ENCODE assay signal across 2 cellular contexts in genomic region chr2:233834378-233834777, GRCh38.
A peak's percentile ranks its signal among the peaks of the same experiment; 100 is the strongest.
TF ChIP-seq lines count a peak whose summit lies in the region.

No MANE protein-coding gene starts in this region.

TF ChIP-seq in A549, 52 proteins besides CTCF, POLR2A, EP300 and RAD21:
- TF ChIP-seq EHF (CRISPR knock-in tag; IDR thresholded peaks at IDR 0.05) (no peak), POLR2AphosphoS2 (conservative IDR thresholded peaks at IDR 0.05; ENCODE audit: low read length) (no peak), JUNB (IDR thresholded peaks at IDR 0.05) (no peak), JUN (IDR thresholded peaks at IDR 0.05) (peak in 1 of 2 experiments; percentile 6; a peak in 1 of 5 replicates), MAFK (IDR thresholded peaks at IDR 0.05; ENCODE audit: partially characterized antibody) (no peak), KDM5A (IDR thresholded peaks at IDR 0.05) (no peak), RNF2 (IDR thresholded peaks at IDR 0.05; ENCODE audit: borderline replicate concordance, low read depth) (no peak), TP53 (CRISPR knock-in tag; IDR thresholded peaks at IDR 0.05) (no peak), HOXA7 (CRISPR knock-in tag; IDR thresholded peaks at IDR 0.05) (0 out of 2 replicates have a peak, but pooled peaks have one; percentile 47), CBX8 (IDR thresholded peaks at IDR 0.05) (no peak), HOXB13 (CRISPR knock-in tag; IDR thresholded peaks at IDR 0.05; ENCODE audit: low read depth) (no peak), SMC3 (IDR thresholded peaks at IDR 0.05) (no peak), HES2 (IDR thresholded peaks at IDR 0.05) (no peak)

TF ChIP-seq in HepG2, 621 proteins besides CTCF, POLR2A, EP300 and RAD21:
- TF ChIP-seq ZNF337 (CRISPR knock-in tag; IDR thresholded peaks at IDR 0.05; ENCODE audit: borderline replicate concordance, low read depth) (no peak), REXO4 (CRISPR knock-in tag; IDR thresholded peaks at IDR 0.05; ENCODE audit: borderline replicate concordance) (no peak), ZNF879 (CRISPR knock-in tag; IDR thresholded peaks at IDR 0.05) (no peak), IKZF4 (CRISPR knock-in tag; IDR thresholded peaks at IDR 0.05; ENCODE audit: borderline replicate concordance, low read depth, not compliant biosample characterization) (no peak), ZNF546 (CRISPR knock-in tag; conservative IDR thresholded peaks at IDR 0.05) (no peak), ZNF260 (CRISPR knock-in tag; IDR thresholded peaks at IDR 0.05; ENCODE audit: borderline replicate concordance, low read depth) (no peak), ZNF713 (CRISPR knock-in tag; IDR thresholded peaks at IDR 0.05) (no peak), GTF2F1 (IDR thresholded peaks at IDR 0.05; ENCODE audit: low read length) (no peak), PITX1 (CRISPR knock-in tag; IDR thresholded peaks at IDR 0.05) (no peak), KLF12 (CRISPR knock-in tag; IDR thresholded peaks at IDR 0.05; ENCODE audit: borderline replicate concordance) (no peak), SKI (IDR thresholded peaks at IDR 0.05; ENCODE audit: partially characterized antibody) (no peak), CENPX (CRISPR knock-in tag; IDR thresholded peaks at IDR 0.05) (no peak), ZNF549 (CRISPR knock-in tag; IDR thresholded peaks at IDR 0.05) (no peak), KMT2B (CRISPR knock-in tag; IDR thresholded peaks at IDR 0.05) (no peak), AKNA (CRISPR knock-in tag; IDR thresholded peaks at IDR 0.05; ENCODE audit: borderline replicate concordance) (no peak), ZXDC (CRISPR knock-in tag; IDR thresholded peaks at IDR 0.05) (no peak)
- TF ChIP-seq, protein P1, sequence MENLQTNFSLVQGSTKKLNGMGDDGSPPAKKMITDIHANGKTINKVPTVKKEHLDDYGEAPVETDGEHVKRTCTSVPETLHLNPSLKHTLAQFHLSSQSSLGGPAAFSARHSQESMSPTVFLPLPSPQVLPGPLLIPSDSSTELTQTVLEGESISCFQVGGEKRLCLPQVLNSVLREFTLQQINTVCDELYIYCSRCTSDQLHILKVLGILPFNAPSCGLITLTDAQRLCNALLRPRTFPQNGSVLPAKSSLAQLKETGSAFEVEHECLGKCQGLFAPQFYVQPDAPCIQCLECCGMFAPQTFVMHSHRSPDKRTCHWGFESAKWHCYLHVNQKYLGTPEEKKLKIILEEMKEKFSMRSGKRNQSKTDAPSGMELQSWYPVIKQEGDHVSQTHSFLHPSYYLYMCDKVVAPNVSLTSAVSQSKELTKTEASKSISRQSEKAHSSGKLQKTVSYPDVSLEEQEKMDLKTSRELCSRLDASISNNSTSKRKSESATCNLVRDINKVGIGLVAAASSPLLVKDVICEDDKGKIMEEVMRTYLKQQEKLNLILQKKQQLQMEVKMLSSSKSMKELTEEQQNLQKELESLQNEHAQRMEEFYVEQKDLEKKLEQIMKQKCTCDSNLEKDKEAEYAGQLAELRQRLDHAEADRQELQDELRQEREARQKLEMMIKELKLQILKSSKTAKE (CRISPR knock-in tag; IDR thresholded peaks at IDR 0.05; ENCODE audit: borderline replicate concordance), result no peak
